14 cellular contexts compared by ENCODE assay signal in genomic region chr3:128280466-128281455, GRCh38.
DNase-seq lines count a peak whose midpoint lies in the region; ATAC-seq, FAIRE-seq and TF ChIP-seq lines count a peak whose summit lies in the region.
"Had no signal": no experiment of that assay in that cellular context is flagged by ENCODE, and none has a peak within 500 bp of the region (broad histone marks: within the 10 kb centered on the region; RNA-seq: fewer than 3 reads in every experiment).

No MANE protein-coding gene starts in this region.

- FAIRE-seq in HTR-8/SVneo (lab: Jason Lieb, UNC), result no peak
- FAIRE-seq: endothelial cell of umbilical vein, small intestine, urothelium cell line had no signal

- H3K4me3 ChIP-seq in naive thymus-derived CD4-positive, alpha-beta T cell (ENCODE audit: low read length), result no peak overlapping the region

- H3K4me3 Mint-ChIP-seq in brain, result peak overlapping the region in 1 of 5 experiments; percentile 4
- H3K4me3 Mint-ChIP-seq in naive thymus-derived CD4-positive, alpha-beta T cell, result peak overlapping the region in 1 of 10 donors; percentile 29
- H3K4me3 Mint-ChIP-seq: activated T-cell treated with anti-CD3 and anti-CD28 coated beads, Interleukin-2, amount 50 U/mL, for 4 hours had no signal

- no peaks in the 10 kb centered on the region for H3K9me3 ChIP-seq in naive thymus-derived CD4-positive, alpha-beta T cell (ENCODE audit: control insufficient read depth in 2 of 3, low read length in 3 of 3)

- intact Hi-C loops in naive thymus-derived CD4-positive, alpha-beta T cell (cut with micrococcal nuclease), result no loop called here

- H3K27me3 Mint-ChIP-seq in brain, result no peaks in the 10 kb centered on the region
- no peaks in the 10 kb centered on the region for H3K27me3 Mint-ChIP-seq in naive thymus-derived CD4-positive, alpha-beta T cell

- no peak for TF ChIP-seq CTCF in brain (conservative IDR thresholded peaks at IDR 0.05)

- ATAC-seq in naive thymus-derived CD4-positive, alpha-beta T cell, result no peak
- no peak for ATAC-seq in HG03378 (IDR thresholded peaks at IDR 0.05; ENCODE audit: unreplicated experiment)
- ATAC-seq: activated T-cell treated with anti-CD3 and anti-CD28 coated beads, Interleukin-2, amount 50 U/mL, for 4 hours had no signal

- POLR2A ChIA-PET in naive thymus-derived CD4-positive, alpha-beta T cell (lab: Charles Lee), result interaction anchor here (0.6 kb wide), 1 partner anchor 690 kb away, joined by 4 read pairs; no protein-coding TSS in a partner anchor

- no peaks in the 10 kb centered on the region for H3K9me3 Mint-ChIP-seq in brain
- peaks cover 0 to 2% (median 0%) of the 10 kb centered on the region in 11 donors for H3K9me3 Mint-ChIP-seq in naive thymus-derived CD4-positive, alpha-beta T cell
- H3K9me3 Mint-ChIP-seq: activated T-cell treated with anti-CD3 and anti-CD28 coated beads, Interleukin-2, amount 50 U/mL, for 4 hours had no signal

- peaks cover 0 to 19% (median 0%) of the 10 kb centered on the region in 3 experiments for H3K36me3 ChIP-seq in naive thymus-derived CD4-positive, alpha-beta T cell (ENCODE audit: control insufficient read depth in 2 of 3, insufficient read depth in 3 of 3, low read length in 3 of 3)

- H3K27ac Mint-ChIP-seq in brain, result peak overlapping the region in 4 of 5 experiments; percentile 27 to 74 (median 50)
- H3K27ac Mint-ChIP-seq in naive thymus-derived CD4-positive, alpha-beta T cell, result peak overlapping the region in 6 of 9 donors; percentile 4 to 95 (median 52)

- peaks cover 5% of the 10 kb centered on the region for H3K36me3 Mint-ChIP-seq in brain
- peaks cover 0 to 30% (median 11%) of the 10 kb centered on the region in 5 donors for H3K36me3 Mint-ChIP-seq in naive thymus-derived CD4-positive, alpha-beta T cell

- H3K4me1 Mint-ChIP-seq in brain, result peaks cover 69% of the 10 kb centered on the region
- peaks cover 0 to 50% (median 33%) of the 10 kb centered on the region in 7 donors for H3K4me1 Mint-ChIP-seq in naive thymus-derived CD4-positive, alpha-beta T cell

- no peaks in the 10 kb centered on the region for H3K27me3 ChIP-seq in naive thymus-derived CD4-positive, alpha-beta T cell (ENCODE audit: control insufficient read depth in 2 of 2, insufficient read depth in 2 of 2, low read length in 2 of 2)

- H3K27ac ChIP-seq in naive thymus-derived CD4-positive, alpha-beta T cell (ENCODE audit: low read depth, low read length), result no peak overlapping the region

- CTCF ChIA-PET in naive thymus-derived CD4-positive, alpha-beta T cell (lab: Charles Lee), result no interaction called here

- no peaks in the 10 kb centered on the region for H3K4me1 ChIP-seq in naive thymus-derived CD4-positive, alpha-beta T cell (ENCODE audit: control insufficient read depth in 2 of 2, insufficient read depth in 2 of 2, low read length in 2 of 2)

- DNase-seq in DMS153 (lab: John Stamatoyannopoulos, UW) (peak; percentile 80), NCI-H2029 (lab: John Stamatoyannopoulos, UW) (peak; percentile 59), middle frontal gyrus (ENCODE audit: extremely low spot score, low spot score) (no peak), HTR-8/SVneo (ENCODE audit: insufficient read length, low spot score) (no peak), MV-4-11 (lab: John Stamatoyannopoulos, UW) (no peak)
- no peak for DNase-seq in naive thymus-derived CD4-positive, alpha-beta T cell
- DNase-seq: activated T-cell treated with anti-CD3 and anti-CD28 coated beads, Interleukin-2, amount 50 U/mL, for 4 hours; AML-193; NCI-H1105 treated with DMSO at 0.1 percent for 48 hours; small intestine had no signal

Comparison
In these comparisons a context has a peak if more than half of its experiments do, and no peak if none do; other contexts are left out.
1. DNase-seq: peak in DMS153 (single experiment) and NCI-H2029 (single experiment); none in naive thymus-derived CD4-positive, alpha-beta T cell (0 of 9), middle frontal gyrus (single experiment), HTR-8/SVneo (single experiment) and MV-4-11 (single experiment).